Comparison of ENCODE assay signal across 1 cellular context in the genomic region with DNA sequence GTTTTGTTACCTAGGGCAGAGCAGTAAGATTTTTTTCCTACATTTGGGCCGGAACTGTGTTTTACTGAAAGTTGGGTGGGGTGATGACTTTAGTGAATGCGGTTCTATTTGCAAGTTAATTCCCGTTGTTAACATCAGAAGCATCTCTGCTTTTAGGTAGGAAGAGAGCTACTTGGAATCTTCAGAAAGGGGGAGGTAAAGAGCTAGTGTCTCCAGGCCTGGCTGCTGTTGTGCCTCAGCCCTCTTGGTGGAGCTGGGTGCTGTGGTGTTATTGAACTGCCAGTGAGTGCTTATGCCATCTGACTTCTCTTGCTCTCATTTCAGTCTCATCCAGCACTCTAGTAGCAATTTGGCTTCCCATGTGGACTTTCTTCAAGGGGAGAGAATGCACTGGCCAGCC.
TF ChIP-seq lines count a peak whose summit lies in the region.

No MANE protein-coding gene starts in this region.

TF ChIP-seq in HEK293, 187 proteins besides CTCF, POLR2A, EP300 and RAD21 (continued from another document):
- TF ChIP-seq, protein P1, sequence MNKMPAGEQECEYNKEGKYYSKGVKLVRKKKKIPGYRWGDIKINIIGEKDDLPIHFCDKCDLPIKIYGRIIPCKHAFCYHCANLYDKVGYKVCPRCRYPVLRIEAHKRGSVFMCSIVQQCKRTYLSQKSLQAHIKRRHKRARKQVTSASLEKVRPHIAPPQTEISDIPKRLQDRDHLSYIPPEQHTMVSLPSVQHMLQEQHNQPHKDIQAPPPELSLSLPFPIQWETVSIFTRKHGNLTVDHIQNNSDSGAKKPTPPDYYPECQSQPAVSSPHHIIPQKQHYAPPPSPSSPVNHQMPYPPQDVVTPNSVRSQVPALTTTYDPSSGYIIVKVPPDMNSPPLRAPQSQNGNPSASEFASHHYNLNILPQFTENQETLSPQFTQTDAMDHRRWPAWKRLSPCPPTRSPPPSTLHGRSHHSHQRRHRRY (tag by site-specific recombination; IDR thresholded peaks at IDR 0.05): no peak
